8 cellular contexts compared by ENCODE assay signal in the genomic region with DNA sequence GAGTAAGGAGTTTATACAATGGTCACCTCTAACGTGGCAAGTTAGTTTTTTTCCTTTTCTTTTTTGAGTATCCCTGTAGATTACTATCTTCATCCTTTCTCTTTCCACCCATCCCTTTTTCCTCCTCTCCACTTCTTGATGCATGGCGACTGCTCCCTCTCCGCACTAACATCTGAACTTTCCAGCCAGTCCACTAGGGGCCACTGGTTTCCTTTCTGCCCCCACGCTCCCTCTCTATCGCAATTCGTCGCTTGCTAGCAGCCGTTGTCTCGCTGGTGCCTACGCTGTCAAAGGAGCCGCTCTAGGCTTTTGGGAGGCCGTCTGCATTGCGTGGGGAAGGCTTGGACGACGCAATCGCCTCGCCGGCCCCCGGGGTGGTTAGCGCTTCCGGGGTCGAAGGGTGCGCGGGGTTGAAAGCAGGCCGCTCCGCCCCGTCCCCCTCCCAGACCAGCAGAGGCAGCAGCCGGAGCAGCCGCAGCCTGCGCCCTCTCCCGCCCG. TPM values are rescaled to one million over a fixed set of nuclear protein-coding genes. Genes with fewer than 3 reads are reported as not detected.
DNase-seq lines count a peak whose midpoint lies in the region; ATAC-seq and TF ChIP-seq lines count a peak whose summit lies in the region.

Gene PCBP2, plus strand, starts transcription at position 442 of the 498 bp plus-strand sequence. CDS start 2,699 bp downstream, outside the sequence.

- H3K79me2 ChIP-seq in SU-DHL-6 (ENCODE audit: insufficient read depth, low read length) (peaks cover 43% of the 10 kb centered on the region), parathyroid adenoma (peaks cover 32% of the 10 kb centered on the region)

- H3F3A ChIP-seq in SU-DHL-6 (ENCODE audit: insufficient read depth): peaks cover 36% of the 10 kb centered on the region

- H4K20me1 ChIP-seq in SU-DHL-6 (ENCODE audit: low read depth, low read length): peaks cover 29% of the 10 kb centered on the region

- TF ChIP-seq CTCF in GM12864 (IDR thresholded peaks at IDR 0.05; ENCODE audit: low read depth, low read length, missing control alignments) (peak; percentile 84), SU-DHL-6 (IDR thresholded peaks at IDR 0.05; ENCODE audit: insufficient read depth, low read length, poor library complexity, severe bottlenecking) (peak; percentile 97), parathyroid adenoma (IDR thresholded peaks at IDR 0.05) (peak; percentile 91), transverse colon (IDR thresholded peaks at IDR 0.05) (peak; percentile 69 to 99 (median 81))

- peak; percentile 55 for TF ChIP-seq EP300 in transverse colon (IDR thresholded peaks at IDR 0.05; ENCODE audit: low read depth)

- H2AFZ ChIP-seq in SU-DHL-6 (ENCODE audit: low read depth, low read length, severe bottlenecking) (peak within 1 kb of the TSS; percentile 83), parathyroid adenoma (peak within 1 kb of the TSS; percentile 53)

- peak; percentile 77 for TF ChIP-seq POLR2A in transverse colon (IDR thresholded peaks at IDR 0.05)

- in situ Hi-C loops in transverse colon (cut with MboI; ENCODE audit: low pct_ligation_motif_present in 1 of 4, low pct_unique_long_range_greater_than_20kb in 1 of 4, low sequenced_read_pairs in 3 of 4): no loop called here

- H3K9me2 ChIP-seq in SU-DHL-6 (replicated peaks; ENCODE audit: insufficient read depth, low read length): no peaks in the 10 kb centered on the region

- ATAC-seq in HG02642 (IDR thresholded peaks at IDR 0.05; ENCODE audit: poor library complexity, unreplicated experiment) (peak; percentile 94), Right ventricle myocardium inferior (peak; percentile 98)

- H3K4me2 ChIP-seq in SU-DHL-6 (ENCODE audit: low read depth, low read length, poor library complexity, severe bottlenecking) (peak within 1 kb of the TSS; percentile 97), parathyroid adenoma (ENCODE audit: low read length) (peak within 1 kb of the TSS; percentile 42)

- H3K9ac ChIP-seq in SU-DHL-6 (ENCODE audit: low read length): peak within 1 kb of the TSS; percentile 99
- peak within 1 kb of the TSS; percentile 92 for H3K9ac ChIP-seq in parathyroid adenoma

- intact Hi-C loops in Right ventricle myocardium inferior (cut with DNase I): loop anchor here (5.0 kb wide), 1 partner anchor 51 kb away; the partner anchor contains the start of gene TARBP2
- intact Hi-C loops in transverse colon (cut with DNase I; ENCODE audit: low total_unique reads): loop anchor here (2.0 kb wide), 1 partner anchor 49 kb away; the partner anchor contains the start of gene TARBP2

- H3K4me3 ChIP-seq in GM12864 (ENCODE audit: low read depth, low read length) (peak within 1 kb of the TSS; percentile 94), SU-DHL-6 (ENCODE audit: insufficient read depth, low read length, poor library complexity, severe bottlenecking) (peak within 1 kb of the TSS; percentile 99), parathyroid adenoma (ENCODE audit: low read depth, low read length) (peak within 1 kb of the TSS; percentile 92), transverse colon (peak within 1 kb of the TSS; percentile 56 to 88 (median 68))

- H3K36me3 ChIP-seq in SU-DHL-6 (ENCODE audit: low read length) (peaks cover 39% of the 10 kb centered on the region), parathyroid adenoma (ENCODE audit: control insufficient read depth, insufficient read depth, low read length) (no peaks in the 10 kb centered on the region), transverse colon (peaks cover 0 to 41% (median 13%) of the 10 kb centered on the region in 4 donors)

- H3K4me1 ChIP-seq in parathyroid adenoma (peaks cover 17% of the 10 kb centered on the region), transverse colon (peaks cover 9 to 21% (median 18%) of the 10 kb centered on the region in 4 donors)

- H3K9me3 ChIP-seq in SU-DHL-6 (ENCODE audit: insufficient read depth, low read length): no peaks in the 10 kb centered on the region
- no peaks in the 10 kb centered on the region for H3K9me3 ChIP-seq in parathyroid adenoma (ENCODE audit: control insufficient read depth, low read length)
- no peaks in the 10 kb centered on the region for H3K9me3 ChIP-seq in transverse colon

- H3K27ac ChIP-seq in SU-DHL-6 (ENCODE audit: low read depth, low read length) (peak within 1 kb of the TSS; percentile 92), parathyroid adenoma (peak within 1 kb of the TSS; percentile 95), transverse colon (peak within 1 kb of the TSS; percentile 91 to 97 (median 94))

- WGBS in transverse colon (ENCODE audit: low coverage in 1 of 2), 2 donors: 0 to 1% methylated on average over 3 to 16 of the region's 32 CpGs

- H3K27me3 ChIP-seq in SU-DHL-6 (ENCODE audit: low read length): no peaks in the 10 kb centered on the region
- no peaks in the 10 kb centered on the region for H3K27me3 ChIP-seq in parathyroid adenoma (ENCODE audit: control insufficient read depth, insufficient read depth, low read length)
- no peaks in the 10 kb centered on the region for H3K27me3 ChIP-seq in transverse colon

- peak; percentile 98 for DNase-seq in GM12864 (ENCODE audit: low read depth)
- peak; percentile 94 for DNase-seq in NCI-H1105 treated with DMSO at 0.1 percent for 48 hours (lab: John Stamatoyannopoulos, UW)
- DNase-seq in activated naive CD8-positive, alpha-beta T cell treated with anti-CD3 and anti-CD28 coated beads, Interleukin-2, amount 50 U/mL, for 16 hours (ENCODE audit: low read depth, low spot score): peak; percentile 94
- peak; percentile 99 for DNase-seq in Right ventricle myocardium inferior (ENCODE audit: missing footprints)
- peak; percentile 98 for DNase-seq in transverse colon

RNA-seq across cellular contexts. Expression of gene PCBP2, which starts in this region (rescaled TPM):
- 494 TPM for total RNA-seq in Right ventricle myocardium inferior
- 100 to 1,000 TPM; 340 to 492 (median 432) TPM for total RNA-seq in transverse colon

Comparison
In these comparisons a context has a peak if more than half of its experiments do, and no peak if none do; other contexts are left out.
1. Peak in every context shown above with its lines: DNase-seq, ATAC-seq, H3K4me3 ChIP-seq and H3K27ac ChIP-seq.